ENCODE assay signal across 23 cellular contexts in the genomic region with DNA sequence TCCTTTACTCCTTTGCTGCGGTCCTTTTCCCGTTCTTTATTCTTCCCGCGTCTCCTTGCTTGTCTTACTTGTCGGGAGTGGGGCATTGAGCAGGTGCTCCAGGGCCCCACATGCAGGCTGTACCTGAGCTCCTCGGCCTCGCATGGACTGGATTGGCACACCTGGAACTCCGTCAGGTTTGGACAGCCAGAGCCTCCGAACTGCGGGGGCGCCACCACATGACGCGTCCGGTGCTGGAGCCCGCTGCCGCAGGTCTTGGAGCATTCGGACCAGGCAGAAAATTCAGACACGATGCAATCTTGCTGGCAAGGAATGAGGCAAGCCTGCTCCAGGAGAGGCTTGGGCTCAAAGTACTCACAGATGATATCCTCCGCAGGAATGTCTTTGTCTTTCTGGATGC.
"Had no signal": no experiment of that assay in that cellular context is flagged by ENCODE, and none has a peak within 500 bp of the region (broad histone marks: within the 10 kb centered on the region; RNA-seq: fewer than 3 reads in every experiment).

No MANE protein-coding gene starts in this region.

- H3K27ac ChIP-seq: dorsolateral prefrontal cortex, heart left ventricle, pancreas, prostate gland, right lobe of liver, suprapubic skin, tibial artery, upper lobe of right lung, vagina had no signal

- H3K9me3 Mint-ChIP-seq: neural crest cell had no signal

- H3K4me3 ChIP-seq: dorsolateral prefrontal cortex, heart left ventricle, pancreas, prostate gland, right lobe of liver, suprapubic skin, tibial artery, upper lobe of right lung, vagina had no signal

- H3K4me3 Mint-ChIP-seq: immature natural killer cell; naive thymus-derived CD4-positive, alpha-beta T cell; neural crest cell; stimulated activated effector memory CD8-positive, alpha-beta T cell treated with anti-CD3 and anti-CD28 coated beads, Interleukin-12 subunit alpha, Interleukin-12 subunit beta, amount 100 ng/mL, for 72 hours had no signal

- H3K36me3 Mint-ChIP-seq: naive thymus-derived CD4-positive, alpha-beta T cell; stimulated activated effector memory CD8-positive, alpha-beta T cell treated with anti-CD3 and anti-CD28 coated beads, Interleukin-12 subunit alpha, Interleukin-12 subunit beta, amount 100 ng/mL, for 72 hours had no signal

- H3K27me3 Mint-ChIP-seq: naive thymus-derived CD4-positive, alpha-beta T cell had no signal

- H3K4me1 ChIP-seq: pancreas, prostate gland, suprapubic skin, tibial artery, upper lobe of right lung, vagina had no signal

- H3K27ac Mint-ChIP-seq: immature natural killer cell; naive thymus-derived CD4-positive, alpha-beta T cell; stimulated activated effector memory CD8-positive, alpha-beta T cell treated with anti-CD3 and anti-CD28 coated beads, Interleukin-12 subunit alpha, Interleukin-12 subunit beta, amount 100 ng/mL, for 72 hours had no signal

- H3K27me3 ChIP-seq: dorsolateral prefrontal cortex, heart left ventricle, pancreas, right lobe of liver, suprapubic skin, tibial artery, upper lobe of right lung, vagina had no signal

- H3K9me3 ChIP-seq: heart left ventricle, pancreas, prostate gland, right lobe of liver, suprapubic skin, tibial artery, upper lobe of right lung, vagina had no signal

- H3K36me3 ChIP-seq: heart left ventricle, pancreas, prostate gland, right lobe of liver, suprapubic skin, tibial artery, upper lobe of right lung, vagina had no signal

- H3K4me1 Mint-ChIP-seq: immature natural killer cell; naive thymus-derived CD4-positive, alpha-beta T cell; neural crest cell; stimulated activated effector memory CD8-positive, alpha-beta T cell treated with anti-CD3 and anti-CD28 coated beads, Interleukin-12 subunit alpha, Interleukin-12 subunit beta, amount 100 ng/mL, for 72 hours had no signal

- ATAC-seq: esophagus mucosa; heart left ventricle; left colon; naive thymus-derived CD4-positive, alpha-beta T cell; pancreas; right lobe of liver; stimulated activated effector memory CD8-positive, alpha-beta T cell treated with anti-CD3 and anti-CD28 coated beads, Interleukin-12 subunit alpha, Interleukin-12 subunit beta, amount 100 ng/mL, for 72 hours; stimulated activated naive CD8-positive, alpha-beta T cell treated with anti-CD3 and anti-CD28 coated beads, Interleukin-15, Interleukin-2, amounts not matched to agents 100 U/mL and 50 U/mL, for 24 hours; upper lobe of right lung had no signal

- DNase-seq: cortex of kidney; effector CD8-positive, alpha-beta T cell; hypothalamus; immature natural killer cell; left colon; mammary epithelial cell; naive thymus-derived CD4-positive, alpha-beta T cell; occipital lobe; right lobe of liver; stimulated activated CD4-positive, alpha-beta T cell treated with anti-CD3 and anti-CD28 coated beads, Interleukin-4, amount 100 ng/mL, for 1 hour; stimulated activated CD8-positive, alpha-beta memory T cell treated with anti-CD3 and anti-CD28 coated beads, Interleukin-4, amount 100 ng/mL, for 48 hours; stimulated activated naive CD8-positive, alpha-beta T cell treated with anti-CD3 and anti-CD28 coated beads, Interleukin-15, Interleukin-2, amounts not matched to agents 100 U/mL and 50 U/mL, for 24 hours; tibial artery; upper lobe of right lung had no signal
